Comparison of ENCODE assay signal across 22 cellular contexts in the genomic region with DNA sequence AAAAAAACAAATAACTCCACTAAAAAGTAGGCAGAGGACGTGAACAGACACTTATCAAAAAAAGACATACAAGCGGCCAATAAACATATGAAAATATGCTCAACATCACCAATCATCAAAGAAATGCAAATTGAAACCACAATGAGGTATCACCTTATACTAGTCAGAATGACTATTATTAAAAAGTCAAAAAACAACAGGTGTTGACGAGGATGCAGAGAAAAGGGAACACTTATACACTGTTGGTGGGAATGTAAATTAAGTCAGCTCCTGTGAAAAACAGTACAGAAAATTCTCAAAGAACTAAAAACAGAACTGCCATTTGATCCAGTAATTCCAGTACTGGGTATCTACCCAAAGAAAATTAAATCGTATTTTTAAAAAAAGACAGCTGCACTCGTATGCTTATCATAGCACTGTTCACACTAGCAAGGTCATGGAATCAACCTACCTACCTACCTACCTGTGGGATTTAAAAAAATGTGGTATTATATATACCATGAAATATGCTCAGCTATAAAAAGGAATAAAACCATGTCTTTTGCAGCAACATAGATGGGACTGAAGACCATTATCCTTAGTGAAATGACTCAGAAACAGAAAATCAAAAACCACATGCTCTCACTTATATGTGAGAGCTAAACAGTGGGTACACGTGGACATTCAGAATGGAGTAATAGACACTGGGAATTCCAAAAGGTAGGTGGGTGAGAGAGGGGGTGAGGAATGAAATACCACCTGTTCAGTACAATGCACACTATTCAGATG. TPM values are rescaled to one million over a fixed set of nuclear protein-coding genes. Genes with fewer than 3 reads are reported as not detected.
A peak's percentile ranks its signal among the peaks of the same experiment; 100 is the strongest.
DNase-seq lines count a peak whose midpoint lies in the region; ATAC-seq and TF ChIP-seq lines count a peak whose summit lies in the region.
"Had no signal": no experiment of that assay in that cellular context is flagged by ENCODE, and none has a peak within 500 bp of the region (broad histone marks: within the 10 kb centered on the region; RNA-seq: fewer than 3 reads in every experiment).

No MANE protein-coding gene starts in this region.

- intact Hi-C loops in adrenal gland (cut with DNase I) (no loop called here), Calu3 (cut with micrococcal nuclease; ENCODE audit: unreplicated experiment) (no loop called here)

- H3K27ac ChIP-seq in adrenal gland: no peak overlapping the region
- H3K27ac ChIP-seq: colonic mucosa, stomach, upper lobe of right lung had no signal

- BruUV-seq in Calu3 (replicated peaks; lab: Mats Ljungman, UMichigan): no TSS peak

- H3K9me3 Mint-ChIP-seq in activated T-helper 17 cell treated with anti-CD3 and anti-CD28 coated beads, Interleukin-2, amount 50 U/mL, for 72 hours: no peaks in the 10 kb centered on the region
- no peaks in the 10 kb centered on the region for H3K9me3 Mint-ChIP-seq in Calu3 (ENCODE audit: low read depth, unreplicated experiment)
- H3K9me3 Mint-ChIP-seq: CD8-positive, alpha-beta memory T cell; T-cell had no signal

- no peaks in the 10 kb centered on the region for H3K9me3 ChIP-seq in adrenal gland (replicated peaks in 1 of 3)
- H3K9me3 ChIP-seq: colonic mucosa, stomach, upper lobe of right lung had no signal

- TF ChIP-seq POLR2A in adrenal gland (IDR thresholded peaks at IDR 0.05): no peak

- H3K27me3 ChIP-seq in adrenal gland: no peaks in the 10 kb centered on the region
- H3K27me3 ChIP-seq: colonic mucosa, stomach, upper lobe of right lung had no signal

- no peaks in the 10 kb centered on the region for H3K36me3 ChIP-seq in adrenal gland (replicated peaks in 1 of 2)
- H3K36me3 ChIP-seq: colonic mucosa, stomach, upper lobe of right lung had no signal

- H3K36me3 Mint-ChIP-seq in activated T-helper 17 cell treated with anti-CD3 and anti-CD28 coated beads, Interleukin-2, amount 50 U/mL, for 72 hours (ENCODE audit: low read depth): no peaks in the 10 kb centered on the region
- H3K36me3 Mint-ChIP-seq in Calu3 (ENCODE audit: insufficient read depth, unreplicated experiment): no peaks in the 10 kb centered on the region
- H3K36me3 Mint-ChIP-seq: CD8-positive, alpha-beta memory T cell; T-cell had no signal

- H3K4me1 Mint-ChIP-seq in activated T-helper 17 cell treated with anti-CD3 and anti-CD28 coated beads, Interleukin-2, amount 50 U/mL, for 72 hours: peaks cover 12% of the 10 kb centered on the region
- H3K4me1 Mint-ChIP-seq in Calu3 (ENCODE audit: low read depth, unreplicated experiment): no peaks in the 10 kb centered on the region
- H3K4me1 Mint-ChIP-seq: CD8-positive, alpha-beta memory T cell had no signal

- H3K4me1 ChIP-seq in adrenal gland (replicated peaks in 1 of 2): no peaks in the 10 kb centered on the region
- H3K4me1 ChIP-seq: colonic mucosa, stomach, upper lobe of right lung had no signal

- H3K27ac Mint-ChIP-seq in activated T-helper 17 cell treated with anti-CD3 and anti-CD28 coated beads, Interleukin-2, amount 50 U/mL, for 72 hours: peak overlapping the region; percentile 33
- no peak overlapping the region for H3K27ac Mint-ChIP-seq in Calu3 (ENCODE audit: unreplicated experiment)
- H3K27ac Mint-ChIP-seq: CD8-positive, alpha-beta memory T cell; T-cell had no signal

- peak overlapping the region; percentile 49 for H3K4me3 Mint-ChIP-seq in activated T-helper 17 cell treated with anti-CD3 and anti-CD28 coated beads, Interleukin-2, amount 50 U/mL, for 72 hours
- no peak overlapping the region for H3K4me3 Mint-ChIP-seq in Calu3 (ENCODE audit: low read depth, unreplicated experiment)
- H3K4me3 Mint-ChIP-seq: CD8-positive, alpha-beta memory T cell; T-cell had no signal

- no peaks in the 10 kb centered on the region for H3K27me3 Mint-ChIP-seq in activated T-helper 17 cell treated with anti-CD3 and anti-CD28 coated beads, Interleukin-2, amount 50 U/mL, for 72 hours
- H3K27me3 Mint-ChIP-seq in Calu3 (ENCODE audit: unreplicated experiment): no peaks in the 10 kb centered on the region
- H3K27me3 Mint-ChIP-seq: CD8-positive, alpha-beta memory T cell had no signal

- no peak for DNase-seq in stimulated activated CD4-positive, alpha-beta T cell treated with anti-CD3 and anti-CD28 coated beads, Interleukin-15, amount 100 ng/mL, for 24 hours
- DNase-seq in adrenal gland (no peak), Calu3 (no peak)
- DNase-seq: activated naive CD4-positive, alpha-beta T cell treated with anti-CD3 and anti-CD28 coated beads, Interleukin-2, amount 50 U/mL, for 16 hours; CD8-positive, alpha-beta memory T cell; colonic mucosa; DND-41; hypothalamus; kidney; NCI-H1092; NCI-H2081; NCI-H524; posterior cingulate gyrus; Right ventricle myocardium superior; stomach; T-cell; upper lobe of right lung had no signal

- ATAC-seq in GM18520 (IDR thresholded peaks at IDR 0.05; ENCODE audit: unreplicated experiment): peak; percentile 47
- peak; percentile 72 for ATAC-seq in GM21390 (IDR thresholded peaks at IDR 0.05; ENCODE audit: unreplicated experiment)
- ATAC-seq in HG02938 (IDR thresholded peaks at IDR 0.05; ENCODE audit: unreplicated experiment): peak; percentile 48
- ATAC-seq in activated T-helper 17 cell treated with anti-CD3 and anti-CD28 coated beads, Interleukin-2, amount 50 U/mL, for 72 hours (replicated peaks): peak; percentile 64
- ATAC-seq: HCT116, T-cell, upper lobe of right lung had no signal

- CTCF ChIA-PET in Calu3 (lab: Charles Lee): no interaction called here

- TF ChIP-seq CTCF in adrenal gland (IDR thresholded peaks at IDR 0.05) (no peak), Calu3 (IDR thresholded peaks at IDR 0.05; ENCODE audit: unreplicated experiment) (no peak)

- H3K4me3 ChIP-seq in adrenal gland: no peak overlapping the region
- H3K4me3 ChIP-seq: colonic mucosa, stomach, upper lobe of right lung had no signal

- 76 to 88% (median 84%) methylated on average over 6 of the region's 6 CpGs for WGBS in adrenal gland, 4 donors

RNA-seq across cellular contexts. Expression of a gene that starts 24.8 kb away (rescaled TPM):
- 10 to 100 TPM; 14.5 to 23.0 TPM for total RNA-seq in activated T-helper 17 cell treated with anti-CD3 and anti-CD28 coated beads, Interleukin-2, amount 50 U/mL, for 72 hours
- total RNA-seq in adrenal gland: 10 to 100 TPM; 13.6 to 22.3 (median 18.3) TPM
- polyA plus RNA-seq in adrenal gland: 10 to 100 TPM in 1 of 3 donors, 1 to 10 TPM in 2; 3.9 to 11.8 (median 5.1) TPM
- 22.2 and 23.3 TPM in 2 replicates for total RNA-seq in Calu3 (2022)
